ENCODE assay signal across 12 cellular contexts in genomic region chr13:52903320-52903719, GRCh38. TPM values are rescaled to one million over a fixed set of nuclear protein-coding genes. Genes with fewer than 3 reads are reported as not detected.
DNase-seq lines count a peak whose midpoint lies in the region; ATAC-seq and TF ChIP-seq lines count a peak whose summit lies in the region.
"Had no signal": no experiment of that assay in that cellular context is flagged by ENCODE, and none has a peak within 500 bp of the region (broad histone marks: within the 10 kb centered on the region; RNA-seq: fewer than 3 reads in every experiment).

No MANE protein-coding gene starts in this region.

- peak; percentile 100 for ATAC-seq in GM18868 (IDR thresholded peaks at IDR 0.05; ENCODE audit: unreplicated experiment)
- peak; percentile 100 for ATAC-seq in GM21526 (IDR thresholded peaks at IDR 0.05; ENCODE audit: low FRiP score, unreplicated experiment)
- peak; percentile 66 for ATAC-seq in HG03135 (IDR thresholded peaks at IDR 0.05; ENCODE audit: unreplicated experiment)

- H3K4me1 ChIP-seq in SK-N-SH (ENCODE audit: control insufficient read depth in 1 of 2, insufficient read depth in 2 of 2, low read depth in 1 of 2, low read length in 1 of 2) (no peaks in the 10 kb centered on the region), tibial artery (no peaks in the 10 kb centered on the region), right atrium auricular region (no peaks in the 10 kb centered on the region), smooth muscle cell (ENCODE audit: low read depth) (peaks cover 7% of the 10 kb centered on the region)

- intact Hi-C loops in tibial artery (cut with DNase I; ENCODE audit: low total_unique reads), result no loop called here

- H3F3A ChIP-seq in SK-N-SH (replicated peaks; ENCODE audit: insufficient read depth) (no peaks in the 10 kb centered on the region), smooth muscle cell (ENCODE audit: low read depth) (no peaks in the 10 kb centered on the region)

- H3K4me2 ChIP-seq in SK-N-SH, result no peak overlapping the region
- H3K4me2 ChIP-seq in smooth muscle cell, result no peak overlapping the region

- no peaks in the 10 kb centered on the region for H3K9me2 ChIP-seq in SK-N-SH

- no peak overlapping the region for H2AFZ ChIP-seq in SK-N-SH (ENCODE audit: low read depth)
- H2AFZ ChIP-seq in smooth muscle cell (ENCODE audit: low read depth), result no peak overlapping the region

- H3K27me3 ChIP-seq in SK-N-SH (ENCODE audit: insufficient read depth) (peaks cover 9% of the 10 kb centered on the region; the same call in 1 of the 2 replicates), tibial artery (peaks cover 0 to 12% of the 10 kb centered on the region in 2 donors), right atrium auricular region (no peaks in the 10 kb centered on the region), smooth muscle cell (ENCODE audit: low read depth) (no peaks in the 10 kb centered on the region)

- no peak overlapping the region for H3K9ac ChIP-seq in SK-N-SH
- no peak overlapping the region for H3K9ac ChIP-seq in smooth muscle cell (ENCODE audit: low read depth)

- POLR2A ChIA-PET in SK-N-SH (lab: Yijun Ruan, JAX), result no interaction called here

- 38% methylated on average over 4 of the region's 4 CpGs for WGBS in SK-N-SH (ENCODE audit: low lambda C conversion rate)
- 57% methylated on average over 4 of the region's 4 CpGs for WGBS in smooth muscle cell (ENCODE audit: low lambda C conversion rate)

- no peak for TF ChIP-seq CTCF in SK-N-SH (IDR thresholded peaks at IDR 0.05)
- no peak for TF ChIP-seq CTCF in tibial artery (IDR thresholded peaks at IDR 0.05)
- TF ChIP-seq CTCF in right atrium auricular region (IDR thresholded peaks at IDR 0.05), result no peak
- no peak for TF ChIP-seq CTCF in smooth muscle cell (IDR thresholded peaks at IDR 0.05; ENCODE audit: borderline replicate concordance, insufficient read depth, poor library complexity, severe bottlenecking)

- H4K20me1 ChIP-seq in SK-N-SH (ENCODE audit: insufficient read depth) (no peaks in the 10 kb centered on the region), smooth muscle cell (ENCODE audit: low read depth) (no peaks in the 10 kb centered on the region)

- H3K36me3 ChIP-seq in SK-N-SH (replicated peaks in 1 of 2; ENCODE audit: control insufficient read depth in 1 of 2, insufficient read depth in 2 of 2, low read length in 1 of 2) (no peaks in the 10 kb centered on the region), tibial artery (no peaks in the 10 kb centered on the region), right atrium auricular region (no peaks in the 10 kb centered on the region), smooth muscle cell (ENCODE audit: low read depth) (no peaks in the 10 kb centered on the region)

- H3K9me3 ChIP-seq in SK-N-SH, result no peaks in the 10 kb centered on the region
- no peaks in the 10 kb centered on the region for H3K9me3 ChIP-seq in tibial artery
- no peaks in the 10 kb centered on the region for H3K9me3 ChIP-seq in right atrium auricular region
- no peaks in the 10 kb centered on the region for H3K9me3 ChIP-seq in smooth muscle cell (replicated peaks; ENCODE audit: low read depth)

- H3K27ac ChIP-seq in SK-N-SH (ENCODE audit: low read depth in 2 of 2, low read length in 1 of 2) (no peak overlapping the region), tibial artery (no peak overlapping the region), right atrium auricular region (no peak overlapping the region), smooth muscle cell (ENCODE audit: low read depth) (no peak overlapping the region)

- DNase-seq in SIG-M5 treated with dmso at 0.1 percent for 504 hours (lab: John Stamatoyannopoulos, UW; ENCODE audit: unreplicated experiment) (peak; percentile 16), SK-N-SH (no peak), tibial artery (no peak), right atrium auricular region (ENCODE audit: low spot score) (no peak), smooth muscle cell (lab: John Stamatoyannopoulos, UW; ENCODE audit: unreplicated experiment) (no peak)
- DNase-seq: aorta; KG1; stimulated activated naive CD4-positive, alpha-beta T cell had no signal

- CTCF ChIA-PET in SK-N-SH (lab: Yijun Ruan, JAX), result interaction anchor here (0.8 to 2.7 kb wide), 2 partner anchors 65 to 248 kb away, joined by 4 to 11 read pairs; no protein-coding TSS in a partner anchor

- TF ChIP-seq EP300 in SK-N-SH (IDR thresholded peaks at IDR 0.05; ENCODE audit: borderline replicate concordance in 1 of 2, low read depth in 1 of 2, low read length in 1 of 2), result no peak

- no peak overlapping the region for H3K4me3 ChIP-seq in SK-N-SH (ENCODE audit: low read depth in 2 of 2, low read length in 1 of 2)
- no peak overlapping the region for H3K4me3 ChIP-seq in tibial artery
- no peak overlapping the region for H3K4me3 ChIP-seq in right atrium auricular region
- no peak overlapping the region for H3K4me3 ChIP-seq in smooth muscle cell
- H3K4me3 ChIP-seq: skin epidermis had no signal

- H3K79me2 ChIP-seq in SK-N-SH (ENCODE audit: insufficient read depth), result no peaks in the 10 kb centered on the region
- no peaks in the 10 kb centered on the region for H3K79me2 ChIP-seq in smooth muscle cell (ENCODE audit: low read depth)

- no peak for TF ChIP-seq RAD21 in SK-N-SH (IDR thresholded peaks at IDR 0.05; ENCODE audit: low read length)

TF ChIP-seq in SK-N-SH, 30 proteins besides CTCF, POLR2A, EP300 and RAD21:
- TF ChIP-seq SIN3A (IDR thresholded peaks at IDR 0.05; ENCODE audit: borderline replicate concordance, low read depth, low read length), result no peak
- no peak for TF ChIP-seq JUND (IDR thresholded peaks at IDR 0.05)
- TF ChIP-seq TAF1 (IDR thresholded peaks at IDR 0.05; ENCODE audit: borderline replicate concordance, low read depth, low read length), result no peak
- TF ChIP-seq GABPA (IDR thresholded peaks at IDR 0.05; ENCODE audit: low read depth), result no peak
- no peak for TF ChIP-seq ELF1 (IDR thresholded peaks at IDR 0.05)
- no peak for TF ChIP-seq POLR2AphosphoS5 (IDR thresholded peaks at IDR 0.05; ENCODE audit: low read depth, low read length)
- no peak for TF ChIP-seq TEAD4 (IDR thresholded peaks at IDR 0.05; ENCODE audit: borderline replicate concordance, insufficient read depth)
- no peak for TF ChIP-seq REST (IDR thresholded peaks at IDR 0.05; ENCODE audit: low read depth, low read length)
- TF ChIP-seq CHD2 (IDR thresholded peaks at IDR 0.05; ENCODE audit: low read length, partially characterized antibody), result no peak
- no peak for TF ChIP-seq USF2 (IDR thresholded peaks at IDR 0.05; ENCODE audit: borderline replicate concordance, low read depth, low read length)
- no peak for TF ChIP-seq MEF2A (IDR thresholded peaks at IDR 0.05; ENCODE audit: borderline replicate concordance, low read depth)
TF ChIP-seq in SK-N-SH: peak in this region for 0.

RNA-seq across cellular contexts. Expression of gene PCDH8, which starts 54.9 kb away (rescaled TPM):
- polyA plus RNA-seq in SK-N-SH (2012; rRNA removed), result not detected in 2 replicates
- under 0.01 TPM in 1 of 2 replicates, not detected in the other for polyA plus RNA-seq in SK-N-SH (2012; cell fraction: cytosol; rRNA removed)
- polyA plus RNA-seq in SK-N-SH (2012; cell fraction: nucleus; rRNA removed), result 0.07 TPM in 1 of 2 replicates, not detected in the other
- total RNA-seq in right atrium auricular region, result not detected
- 0.58 and 0.85 TPM in 2 replicates for total RNA-seq in smooth muscle cell
- polyA plus RNA-seq in smooth muscle cell, result 2.1 TPM in 1 of 2 replicates, not detected in the other
- polyA plus RNA-seq: aorta had no signal
